Comparison of ENCODE assay signal across 7 cellular contexts in the genomic region with DNA sequence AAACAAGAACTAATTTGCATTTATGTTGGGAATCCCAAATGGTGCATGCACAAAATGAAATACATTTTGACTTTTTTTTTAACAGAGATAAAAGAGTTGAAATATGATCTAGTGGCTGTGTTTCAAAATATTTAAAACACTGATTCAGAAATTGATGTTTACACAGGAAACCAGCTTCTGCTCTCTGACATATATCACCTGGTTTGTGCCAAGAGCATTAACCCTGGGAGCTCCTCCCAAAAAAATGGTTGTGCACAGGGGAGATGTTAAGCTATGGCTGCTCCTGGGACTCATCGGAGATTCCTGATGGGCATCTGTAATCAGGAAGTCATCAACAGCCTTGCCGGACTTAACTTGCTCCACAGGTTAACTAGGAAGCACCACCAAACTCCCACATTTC.
"Had no signal": no experiment of that assay in that cellular context is flagged by ENCODE, and none has a peak within 500 bp of the region (broad histone marks: within the 10 kb centered on the region; RNA-seq: fewer than 3 reads in every experiment).

No MANE protein-coding gene starts in this region.

- H3K27ac ChIP-seq: GM23248 had no signal

- H3K4me3 ChIP-seq: GM23248, HAP-1 had no signal

- H2AFZ ChIP-seq: GM23248 had no signal

- ATAC-seq: HCT116 had no signal

- DNase-seq: GM23248, GOT3, H7, HFFc6, IMR-90 had no signal

- H3K36me3 ChIP-seq: HAP-1 had no signal

- H3K4me1 ChIP-seq: HAP-1 had no signal

- H3K9me3 ChIP-seq: HAP-1 had no signal

- H3K9ac ChIP-seq: GM23248 had no signal
